In genomic region chr16:86814256-86814655, GRCh38 we compare ENCODE assay signal across 21 cellular contexts.
"Had no signal": no experiment of that assay in that cellular context is flagged by ENCODE, and none has a peak within 500 bp of the region (broad histone marks: within the 10 kb centered on the region; RNA-seq: fewer than 3 reads in every experiment).

No MANE protein-coding gene starts in this region.

- H3K9me3 ChIP-seq: SJSA1 had no signal

- H3K4me3 ChIP-seq: SJSA1, SK-N-MC had no signal

- H3K36me3 ChIP-seq: SJSA1 had no signal

- H3K27ac ChIP-seq: HL-60, SJSA1, SK-N-MC had no signal

- H3K27me3 ChIP-seq: SJSA1 had no signal

- DNase-seq: KBM-7, MM.1S, MV-4-11, NCI-H1048, NCI-H1105, NCI-H1417, NCI-H1436 treated with DMSO at 0.1 percent for 48 hours, NCI-H1694, NCI-H187 treated with DMSO at 0.1 percent for 48 hours, NCI-H2029 treated with DMSO at 0.1 percent for 48 hours, NCI-H226, NCI-H446, NCI-H510A, NCI-H524 treated with DMSO at 0.1 percent for 48 hours, NCI-H69, NCI-H774, Right ventricle myocardium superior, SIG-M5 had no signal
